In genomic region chr10:80985105-80985504, GRCh38 we compare ENCODE assay signal across 1 cellular context.
TF ChIP-seq lines count a peak whose summit lies in the region.

No MANE protein-coding gene starts in this region.

TF ChIP-seq in K562, 482 proteins besides CTCF, POLR2A, EP300 and RAD21 (continued from another document):
- peak; percentile 70 for TF ChIP-seq C11orf30 (IDR thresholded peaks at IDR 0.05; ENCODE audit: low read depth)
- TF ChIP-seq WHSC1 (IDR thresholded peaks at IDR 0.05; ENCODE audit: low read length), result no peak
- TF ChIP-seq PPARD (CRISPR knock-in tag; IDR thresholded peaks at IDR 0.05), result no peak
- no peak for TF ChIP-seq ZNF124 (CRISPR knock-in tag; IDR thresholded peaks at IDR 0.05)
- TF ChIP-seq MTF1 (CRISPR knock-in tag; IDR thresholded peaks at IDR 0.05; ENCODE audit: borderline replicate concordance), result no peak
- TF ChIP-seq, protein P1, sequence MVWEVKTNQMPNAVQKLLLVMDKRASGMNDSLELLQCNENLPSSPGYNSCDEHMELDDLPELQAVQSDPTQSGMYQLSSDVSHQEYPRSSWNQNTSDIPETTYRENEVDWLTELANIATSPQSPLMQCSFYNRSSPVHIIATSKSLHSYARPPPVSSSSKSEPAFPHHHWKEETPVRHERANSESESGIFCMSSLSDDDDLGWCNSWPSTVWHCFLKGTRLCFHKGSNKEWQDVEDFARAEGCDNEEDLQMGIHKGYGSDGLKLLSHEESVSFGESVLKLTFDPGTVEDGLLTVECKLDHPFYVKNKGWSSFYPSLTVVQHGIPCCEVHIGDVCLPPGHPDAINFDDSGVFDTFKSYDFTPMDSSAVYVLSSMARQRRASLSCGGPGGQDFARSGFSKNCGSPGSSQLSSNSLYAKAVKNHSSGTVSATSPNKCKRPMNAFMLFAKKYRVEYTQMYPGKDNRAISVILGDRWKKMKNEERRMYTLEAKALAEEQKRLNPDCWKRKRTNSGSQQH (CRISPR knock-in tag; IDR thresholded peaks at IDR 0.05), result no peak
- no peak for TF ChIP-seq RCOR1 (IDR thresholded peaks at IDR 0.05; ENCODE audit: borderline replicate concordance in 1 of 2, low read depth in 2 of 2, low read length in 2 of 2)
- no peak for TF ChIP-seq BCOR (IDR thresholded peaks at IDR 0.05)
- TF ChIP-seq FOXA1 (IDR thresholded peaks at IDR 0.05; ENCODE audit: borderline replicate concordance), result no peak
- no peak for TF ChIP-seq ZNF133 (CRISPR knock-in tag; IDR thresholded peaks at IDR 0.05)
- TF ChIP-seq MAFG (tag; conservative IDR thresholded peaks at IDR 0.05), result peak; percentile 76
- TF ChIP-seq MAFK (IDR thresholded peaks at IDR 0.05; ENCODE audit: low read length), result peak; percentile 95
- TF ChIP-seq CHD1 (IDR thresholded peaks at IDR 0.05; ENCODE audit: low read length), result no peak
- TF ChIP-seq ZNF184 (CRISPR knock-in tag; IDR thresholded peaks at IDR 0.05), result no peak
- TF ChIP-seq ZNF316 (IDR thresholded peaks at IDR 0.05), result peak; percentile 82
TF ChIP-seq in K562: peak in this region for 5.
